Comparison of ENCODE assay signal across 8 cellular contexts in genomic region chr5:75336625-75337336, GRCh38. TPM values are rescaled to one million over a fixed set of nuclear protein-coding genes. Genes with fewer than 3 reads are reported as not detected.
DNase-seq lines count a peak whose midpoint lies in the region; ATAC-seq, FAIRE-seq and TF ChIP-seq lines count a peak whose summit lies in the region.

Gene HMGCR (plus strand): TSS chr5:75337220. CDS start chr5:75342606, 5,386 bp downstream.

- H3K23me2 ChIP-seq in H1 (ENCODE audit: low read depth, low read length), result peaks cover 4% of the 10 kb centered on the region

- H3K4me3 Mint-ChIP-seq in memory B cell, result no peak within 1 kb of the TSS

- peak within 1 kb of the TSS; percentile 98 for H2BK5ac ChIP-seq in H1 (ENCODE audit: low read depth, low read length)

- peaks cover 0 to 3% (median 2%) of the 10 kb centered on the region in 4 experiments; a peak in 3 of 7 replicates for H3K4me1 ChIP-seq in H1 (replicated peaks in 1 of 4; ENCODE audit: control insufficient read depth in 3 of 4, insufficient read depth in 4 of 4, low read length in 3 of 4)

- H3K18ac ChIP-seq in H1 (ENCODE audit: extremely low read depth, low read length), result peak within 1 kb of the TSS; percentile 88

- peak within 1 kb of the TSS; percentile 70 for H3K56ac ChIP-seq in H1 (replicated peaks; ENCODE audit: insufficient read length, low read depth, low read length)

- TF ChIP-seq RAD21 in H1 (IDR thresholded peaks at IDR 0.05 in 1 of 2, conservative IDR thresholded peaks at IDR 0.05 in 1 of 2; ENCODE audit: low read depth in 2 of 2, low read length in 2 of 2), result peak; percentile 70 to 71

- TF ChIP-seq POLR2A in H1 (IDR thresholded peaks at IDR 0.05; ENCODE audit: control extremely low read depth in 1 of 2, low read depth in 2 of 2, low read length in 2 of 2), result peak; percentile 92 to 93

- H2BK120ac ChIP-seq in H1 (replicated peaks; ENCODE audit: low read depth, low read length), result peak within 1 kb of the TSS; percentile 52

- TF ChIP-seq CTCF in GM20000 (IDR thresholded peaks at IDR 0.05; ENCODE audit: extremely low read depth, missing control alignments) (peak; percentile 27), H1 (IDR thresholded peaks at IDR 0.05; ENCODE audit: control extremely low read depth in 1 of 3, insufficient read depth in 1 of 3, low read depth in 1 of 3, low read length in 3 of 3) (peak; percentile 56 to 69 (median 67))

- peaks cover 15 to 19% of the 10 kb centered on the region in 2 experiments for H4K20me1 ChIP-seq in H1 (replicated peaks in 1 of 2; ENCODE audit: control insufficient read depth in 1 of 2, insufficient read depth in 2 of 2, low read length in 2 of 2)

- no peaks in the 10 kb centered on the region; a peak in 1 of 4 replicates for H3K9me3 ChIP-seq in H1 (ENCODE audit: insufficient read depth in 2 of 2, low read depth in 1 of 2, low read length in 1 of 2)

- H3K4ac ChIP-seq in H1 (replicated peaks; ENCODE audit: insufficient read length, low read depth, low read length), result peak within 1 kb of the TSS; percentile 46

- H2BK15ac ChIP-seq in H1 (ENCODE audit: low read length), result peak within 1 kb of the TSS; percentile 82; the same call in 1 of the 2 replicates

- no peak within 1 kb of the TSS for H2BK20ac ChIP-seq in H1 (ENCODE audit: low read length)

- H3K4me2 ChIP-seq in H1 (ENCODE audit: insufficient read depth in 1 of 2, low read depth in 2 of 2, low read length in 2 of 2), result peak within 1 kb of the TSS; percentile 81 to 98

- no peak within 1 kb of the TSS for H3K23ac ChIP-seq in H1 (ENCODE audit: insufficient read length)

- FAIRE-seq in H1 (lab: Jason Lieb, UNC), result peak; percentile 78

- H4K5ac ChIP-seq in H1 (ENCODE audit: insufficient read length, low read depth, low read length), result peak within 1 kb of the TSS; percentile 78

- peak; percentile 99 for DNase-seq in COR-L47 (lab: John Stamatoyannopoulos, UW)
- peak; percentile 94 for DNase-seq in GM20000 (ENCODE audit: low spot score)
- DNase-seq in HT-29 (ENCODE audit: low spot score), result peak; percentile 99
- peak; percentile 99 to 100 for DNase-seq in NOMO-1 (lab: John Stamatoyannopoulos, UW; ENCODE audit: unreplicated experiment in 2 of 2)
- DNase-seq in activated CD8-positive, alpha-beta memory T cell treated with anti-CD3 and anti-CD28 coated beads for 4 hours (ENCODE audit: low read depth in 2 of 2), result peak; percentile 96 to 98
- peak; percentile 93 to 99 for DNase-seq in H1 (ENCODE audit: low read depth in 1 of 2, low spot score in 2 of 2)
- DNase-seq in memory B cell (ENCODE audit: low spot score in 2 of 2), result peak; percentile 86 to 92
- peak; percentile 96 for DNase-seq in stimulated activated CD8-positive, alpha-beta memory T cell treated with anti-CD3 and anti-CD28 coated beads, Interleukin-12 subunit alpha, Interleukin-12 subunit beta, amount 100 ng/mL, for 4 hours (ENCODE audit: low read depth)

- peaks cover 37 to 46% of the 10 kb centered on the region in 2 experiments for H3K79me2 ChIP-seq in H1 (ENCODE audit: control insufficient read depth in 1 of 2, insufficient read depth in 2 of 2, low read length in 2 of 2)

- peak within 1 kb of the TSS; percentile 52 for H2BK12ac ChIP-seq in H1 (ENCODE audit: low read depth, low read length)

- H3K79me1 ChIP-seq in H1 (ENCODE audit: low read depth, low read length), result no peaks in the 10 kb centered on the region

- peak within 1 kb of the TSS; percentile 84 to 96 (median 90) for H3K4me3 ChIP-seq in H1 (ENCODE audit: extremely low read depth in 1 of 4, insufficient read depth in 2 of 4, low read depth in 3 of 4, low read length in 4 of 4)

- H3K4me1 Mint-ChIP-seq in memory B cell, result peaks cover 20% of the 10 kb centered on the region

- H3K27me3 ChIP-seq in H1 (replicated peaks in 1 of 4; ENCODE audit: control insufficient read depth in 3 of 4, extremely low read depth in 1 of 4, insufficient read depth in 3 of 4, low read length in 3 of 4), result no peaks in the 10 kb centered on the region

- H3K9ac ChIP-seq in H1 (replicated peaks in 1 of 4; ENCODE audit: extremely low read depth in 1 of 4, low read depth in 3 of 4, low read length in 3 of 4), result peak within 1 kb of the TSS; percentile 72 to 90 (median 78)

- H4K91ac ChIP-seq in H1 (replicated peaks; ENCODE audit: insufficient read length, low read length), result peak within 1 kb of the TSS; percentile 70

- peaks cover 0 to 12% (median 3%) of the 10 kb centered on the region in 4 experiments; a peak in 4 of 8 replicates for H3K36me3 ChIP-seq in H1 (ENCODE audit: control insufficient read depth in 2 of 4, insufficient read depth in 4 of 4, low read length in 3 of 4)

- peak within 1 kb of the TSS; percentile 82 for H2AFZ ChIP-seq in H1 (ENCODE audit: low read length)

- CTCF ChIA-PET in H1 (lab: Charles Lee; ENCODE audit: partially characterized antibody), result interaction anchor here (0.6 to 1.6 kb wide), 16 partner anchors 10 to 410 kb away, joined by 3 to 11 read pairs (median 4); partner anchors contain the start of gene ANKRD31

- no peaks in the 10 kb centered on the region for H3K27me3 Mint-ChIP-seq in memory B cell

- no peak within 1 kb of the TSS for H3K27ac Mint-ChIP-seq in memory B cell

- peak within 1 kb of the TSS; percentile 94; the same call in 1 of the 2 replicates for H4K8ac ChIP-seq in H1 (ENCODE audit: extremely low read depth, insufficient read depth, low read length)

- ATAC-seq in memory B cell (ENCODE audit: low read depth), result peak; percentile 91

- no peak for TF ChIP-seq EP300 in H1 (IDR thresholded peaks at IDR 0.05; ENCODE audit: borderline replicate concordance in 1 of 2, low read depth in 2 of 2, low read length in 2 of 2)

- H3K9me3 Mint-ChIP-seq in memory B cell, result no peaks in the 10 kb centered on the region

- H3K36me3 Mint-ChIP-seq in memory B cell, result no peaks in the 10 kb centered on the region

- no peak within 1 kb of the TSS for H2AK5ac ChIP-seq in H1 (ENCODE audit: low read depth, low read length)

- peak within 1 kb of the TSS; percentile 78 for H3K27ac ChIP-seq in H1 (ENCODE audit: low read depth, low read length)

- H3K14ac ChIP-seq in H1 (ENCODE audit: insufficient read length), result no peak within 1 kb of the TSS

- WGBS in H1 (ENCODE audit: extremely low coverage in 1 of 2, insufficient coverage in 1 of 2, insufficient read length in 1 of 2, insufficient replicate concordance in 2 of 2, low coverage in 1 of 2, low lambda C conversion rate in 2 of 2, missing lambda C conversion rate in 1 of 2), 2 experiments, result 1% methylated on average over 51 of the region's 55 CpGs; no CpG with 5 or more reads in 1 of the 2 experiments

- POLR2A ChIA-PET in H1 (lab: Charles Lee; ENCODE audit: partially characterized antibody), result interaction anchor here (1.0 to 1.9 kb wide), 9 partner anchors 14 to 281 kb away, joined by 3 to 14 read pairs (median 4); partner anchors contain the start of gene ANKRD31

TF ChIP-seq in H1, 55 proteins besides CTCF, POLR2A, EP300 and RAD21 (continues in another document):
- TF ChIP-seq SP2 (IDR thresholded peaks at IDR 0.05; ENCODE audit: low read length), result no peak
- TF ChIP-seq RNF2 (IDR thresholded peaks at IDR 0.05; ENCODE audit: borderline replicate concordance, low read depth, low read length, missing control alignments, poor library complexity, severe bottlenecking), result no peak
- no peak for TF ChIP-seq SIRT6 (IDR thresholded peaks at IDR 0.05; ENCODE audit: low read length)
- no peak for TF ChIP-seq EGR1 (IDR thresholded peaks at IDR 0.05; ENCODE audit: borderline replicate concordance, low read depth, low read length)
- TF ChIP-seq JUND (IDR thresholded peaks at IDR 0.05; ENCODE audit: low read length), result peak; percentile 59
- peak; percentile 95 for TF ChIP-seq POLR2AphosphoS5 (IDR thresholded peaks at IDR 0.05; ENCODE audit: low read depth, low read length)
- TF ChIP-seq SP4 (IDR thresholded peaks at IDR 0.05; ENCODE audit: low read length), result no peak; the same call in 1 of the 2 replicates
- peak; percentile 60 for TF ChIP-seq RBBP5 (IDR thresholded peaks at IDR 0.05; ENCODE audit: borderline replicate concordance, low read depth, low read length)
- peak; percentile 63; the same call in 1 of the 2 replicates for TF ChIP-seq GTF2F1 (IDR thresholded peaks at IDR 0.05; ENCODE audit: borderline replicate concordance, low read depth, low read length)
- TF ChIP-seq SIN3A (conservative IDR thresholded peaks at IDR 0.05 in 1 of 2, IDR thresholded peaks at IDR 0.05 in 1 of 2; ENCODE audit: low read depth in 1 of 2, low read length in 2 of 2), result peak in 1 of 2 experiments; percentile 75; a peak in 2 of 4 replicates
- no peak for TF ChIP-seq CBX5 (IDR thresholded peaks at IDR 0.05; ENCODE audit: low read depth, low read length)
- peak; percentile 36; the same call in 1 of the 2 replicates for TF ChIP-seq BACH1 (IDR thresholded peaks at IDR 0.05; ENCODE audit: low read length)
- TF ChIP-seq CBX8 (IDR thresholded peaks at IDR 0.05; ENCODE audit: borderline replicate concordance, low read depth, low read length), result no peak
- TF ChIP-seq CHD1 (IDR thresholded peaks at IDR 0.05; ENCODE audit: low read depth, low read length), result peak; percentile 34; the same call in 1 of the 2 replicates
- peak; percentile 98 for TF ChIP-seq MAX (IDR thresholded peaks at IDR 0.05)

RNA-seq across cellular contexts. Expression of gene HMGCR, which starts in this region (rescaled TPM):
- 56.4 and 59.7 TPM in 2 replicates for total RNA-seq in HT-29 (2014; rRNA removed; shearing (Covaris generic))
- total RNA-seq in H1 (2021; fragmentation: NEBNext Ultra II Directional; extraction: Animal tissue kit (Norgen Biotek cat#: 25700)), result 199 and 217 TPM in 2 replicates
- polyA plus RNA-seq in H1 (2011; rRNA removed), result 33.7 and 45.8 TPM in 2 replicates
- polyA plus RNA-seq in H1 (2011; cell fraction: cytosol; rRNA removed), result 60.0 TPM
- polyA plus RNA-seq in H1 (2011; cell fraction: nucleus; rRNA removed), result 50.7 TPM
- polyA plus RNA-seq in H1 (2012, experiment 1 of 2), result 108 to 214 TPM (median 150 TPM) in 4 replicates
- 7.0 TPM for polyA plus RNA-seq in H1 (2012, experiment 2 of 2)
- 252 TPM for polyA plus RNA-seq in H1 (2013, experiment 1 of 2)
- 276 TPM for polyA plus RNA-seq in H1 (2013, experiment 2 of 2)
- 194 and 226 TPM in 2 replicates for polyA minus RNA-seq in H1 (2011; rRNA and poly(A)+ RNA removed)
- polyA minus RNA-seq in H1 (2011; cell fraction: cytosol; rRNA and poly(A)+ RNA removed), result 95.8 TPM
- 148 TPM for polyA minus RNA-seq in H1 (2011; cell fraction: nucleus; rRNA and poly(A)+ RNA removed)

Comparison
In these comparisons a context has a peak if more than half of its experiments do, and no peak if none do; other contexts are left out.
1. Peak in every context shown above with its lines: DNase-seq, ATAC-seq, H3K4me3 ChIP-seq and H3K27ac ChIP-seq.